In genomic region chr12:96303656-96304055, GRCh38 we compare ENCODE assay signal across 28 cellular contexts.
DNase-seq lines count a peak whose midpoint lies in the region; ATAC-seq, FAIRE-seq and TF ChIP-seq lines count a peak whose summit lies in the region.
"Had no signal": no experiment of that assay in that cellular context is flagged by ENCODE, and none has a peak within 500 bp of the region (broad histone marks: within the 10 kb centered on the region; RNA-seq: fewer than 3 reads in every experiment).

No MANE protein-coding gene starts in this region.

- intact Hi-C loops in HepG2 (cut with micrococcal nuclease; ENCODE audit: unreplicated experiment) (no loop called here), sigmoid colon (cut with DNase I) (loop anchor here (10.0 kb wide), 1 partner anchor 91 kb away; no protein-coding TSS in a partner anchor)

- no peak overlapping the region for H3K4me3 ChIP-seq in HEK293 (ENCODE audit: low read depth, low read length)
- H3K4me3 ChIP-seq in choroid plexus epithelial cell (ENCODE audit: low read depth, low read length) = no peak overlapping the region
- no peak overlapping the region for H3K4me3 ChIP-seq in HepG2 (replicated peaks in 1 of 3; ENCODE audit: insufficient read depth in 1 of 3, low read depth in 2 of 3, low read length in 3 of 3)
- no peak overlapping the region for H3K4me3 ChIP-seq in sigmoid colon
- H3K4me3 ChIP-seq: ascending aorta, BLaER1, mucosa of descending colon, ovary, SJSA1, suprapubic skin had no signal

- H3K36me3 ChIP-seq in HEK293 (ENCODE audit: control insufficient read depth in 2 of 2, insufficient read depth in 1 of 2, low read length in 2 of 2) = peaks cover 7 to 9% of the 10 kb centered on the region in 2 experiments; a peak in 2 of 3 replicates
- H3K36me3 ChIP-seq in HepG2 (replicated peaks in 1 of 2; ENCODE audit: control insufficient read depth in 1 of 2, insufficient read depth in 2 of 2, low read length in 2 of 2) = peaks cover 0 to 8% of the 10 kb centered on the region in 2 experiments; a peak in 2 of 5 replicates
- peaks cover 0 to 15% (median 2%) of the 10 kb centered on the region in 4 donors for H3K36me3 ChIP-seq in sigmoid colon
- H3K36me3 ChIP-seq: ovary, SJSA1 had no signal

- CTCF ChIA-PET in HEK293 (lab: Yijun Ruan, JAX) = interaction anchor here (0.6 to 0.7 kb wide), 2 partner anchors 50 to 98 kb away, joined by 3 read pairs; no protein-coding TSS in a partner anchor
- CTCF ChIA-PET in HepG2 (lab: Yijun Ruan, JAX; ENCODE audit: low intra/inter-chr PET ratio, low total read pairs) = no interaction called here

- BruUV-seq in HepG2 (replicated peaks; lab: Mats Ljungman, UMichigan) = no TSS peak

- no peak for TF ChIP-seq RAD21 in HepG2 (CRISPR knock-in tag; IDR thresholded peaks at IDR 0.05)

- H3K27me3 ChIP-seq in HepG2 (ENCODE audit: control insufficient read depth in 1 of 2, insufficient read depth in 2 of 2, low read length in 2 of 2) (no peaks in the 10 kb centered on the region), sigmoid colon (no peaks in the 10 kb centered on the region)
- H3K27me3 ChIP-seq: ascending aorta, BLaER1, ovary, SJSA1, suprapubic skin had no signal

- in situ Hi-C loops in HepG2 (cut with HindIII; ENCODE audit: extremely low pct_ligation_motif_present, low pct_unique_long_range_greater_than_20kb) = no loop called here

- no peaks in the 10 kb centered on the region for H3K9me3 ChIP-seq in HEK293 (ENCODE audit: control insufficient read depth, insufficient read depth, low read depth, low read length)
- H3K9me3 ChIP-seq in HepG2 (ENCODE audit: low read length) = no peaks in the 10 kb centered on the region
- H3K9me3 ChIP-seq in sigmoid colon = no peaks in the 10 kb centered on the region
- H3K9me3 ChIP-seq: ascending aorta, BLaER1, mucosa of descending colon, ovary, SJSA1, suprapubic skin had no signal

- POLR2A ChIA-PET in HEK293 (lab: Yijun Ruan, JAX) = no interaction called here
- POLR2A ChIA-PET in HepG2 (lab: Yijun Ruan, JAX) = no interaction called here

- no peak overlapping the region for H3K9ac ChIP-seq in HepG2 (ENCODE audit: insufficient read depth, low read depth, low read length)
- H3K9ac ChIP-seq: BLaER1 had no signal

- H3K27ac ChIP-seq in HEK293 (ENCODE audit: extremely low read depth, low read depth, low read length) = no peak overlapping the region
- H3K27ac ChIP-seq in HepG2 (ENCODE audit: extremely low read length, insufficient read depth, low read length) = no peak overlapping the region
- peak overlapping the region in 1 of 4 donors; percentile 29 for H3K27ac ChIP-seq in sigmoid colon
- H3K27ac ChIP-seq: ascending aorta, BLaER1, HL-60, ovary, SJSA1, suprapubic skin had no signal

- no peak for TF ChIP-seq CTCF in HEK293 (tag by site-specific recombination; IDR thresholded peaks at IDR 0.05)
- TF ChIP-seq CTCF in choroid plexus epithelial cell (conservative IDR thresholded peaks at IDR 0.05; ENCODE audit: low read depth, low read length) = peak; percentile 18
- no peak for TF ChIP-seq CTCF in HepG2 (CRISPR knock-in tag; IDR thresholded peaks at IDR 0.05)
- TF ChIP-seq CTCF in sigmoid colon (IDR thresholded peaks at IDR 0.05) = no peak

- peaks cover 12% of the 10 kb centered on the region for H3K4me1 ChIP-seq in HEK293 (ENCODE audit: control insufficient read depth, insufficient read depth, low read length)
- H3K4me1 ChIP-seq in HepG2 (ENCODE audit: insufficient read depth, low read length) = peaks cover 9% of the 10 kb centered on the region
- H3K4me1 ChIP-seq in sigmoid colon = peaks cover 0 to 43% (median 34%) of the 10 kb centered on the region in 4 donors
- H3K4me1 ChIP-seq: ascending aorta, BLaER1, SJSA1, suprapubic skin had no signal

- no peaks in the 10 kb centered on the region for H3K79me2 ChIP-seq in HepG2 (ENCODE audit: insufficient read depth, low read length)

- H2AFZ ChIP-seq in HepG2 (ENCODE audit: low read length) = no peak overlapping the region

- no peak overlapping the region for H3K4me2 ChIP-seq in HepG2 (ENCODE audit: low read depth, low read length)
- H3K4me2 ChIP-seq: BLaER1 had no signal

- TF ChIP-seq EP300 in HepG2 (IDR thresholded peaks at IDR 0.05; ENCODE audit: low read depth in 2 of 2, low read length in 2 of 2) (no peak), HepG2 (CRISPR knock-in tag; IDR thresholded peaks at IDR 0.05; ENCODE audit: borderline replicate concordance) (no peak), sigmoid colon (IDR thresholded peaks at IDR 0.05) (no peak)

- ATAC-seq in HepG2 = no peak
- ATAC-seq: activated T-helper 17 cell treated with anti-CD3 and anti-CD28 coated beads, Interleukin-2, amount 50 U/mL, for 72 hours; mucosa of descending colon had no signal

- no peaks in the 10 kb centered on the region for H4K20me1 ChIP-seq in HepG2 (ENCODE audit: insufficient read depth, low read length)

- DNase-seq in OCI-M1 (lab: John Stamatoyannopoulos, UW) (peak; percentile 37), choroid plexus epithelial cell (ENCODE audit: low read depth) (peak; percentile 62), HepG2 (ENCODE audit: low spot score) (no peak), mesenteric fat pad (ENCODE audit: low spot score) (no peak), ecto neural progenitor cell (ENCODE audit: low spot score) (no peak), sigmoid colon (no peak), COLO668 (lab: John Stamatoyannopoulos, UW; ENCODE audit: unreplicated experiment) (no peak)
- DNase-seq: activated CD4-positive, alpha-beta memory T cell treated with anti-CD3 and anti-CD28 coated beads, Interleukin-2, amount 10 ng/mL, durations not matched to agents 7 days and 5 days; activated CD4-positive, CD25-positive, alpha-beta regulatory T cell treated with anti-CD3 and anti-CD28 coated beads, Interleukin-2, amount 50 U/mL, for 72 hours; activated CD8-positive, alpha-beta memory T cell treated with anti-CD3 and anti-CD28 coated beads, Interleukin-2, amount 50 U/mL, for 48 hours; DMS79; effector CD4-positive, alpha-beta T cell; GDM1; GOT3; mucosa of descending colon; NCI-H1048; NCI-H1694; NCI-H2171 treated with DMSO at 0.1 percent for 48 hours; ovary; stimulated activated CD4-positive, alpha-beta T cell treated with anti-CD3 and anti-CD28 coated beads, Interleukin-4, amount 100 ng/mL, for 1 hour; T-helper 1 cell had no signal

- no peak for TF ChIP-seq POLR2A in HepG2 (IDR thresholded peaks at IDR 0.05; ENCODE audit: insufficient read depth in 1 of 2, low read depth in 2 of 2, low read length in 2 of 2)
- no peak for TF ChIP-seq POLR2A in sigmoid colon (IDR thresholded peaks at IDR 0.05)

- FAIRE-seq in HepG2 (lab: Jason Lieb, UNC) = no peak

TF ChIP-seq in HEK293, 187 proteins besides CTCF, POLR2A, EP300 and RAD21:
- no peak for TF ChIP-seq ZNF2 (tag by site-specific recombination; IDR thresholded peaks at IDR 0.05)
- no peak for TF ChIP-seq YY2 (tag by site-specific recombination; IDR thresholded peaks at IDR 0.05)
- peak; percentile 26; the same call in 1 of the 2 replicates for TF ChIP-seq ZIC2 (tag by site-specific recombination; IDR thresholded peaks at IDR 0.05)

TF ChIP-seq in HepG2, 621 proteins besides CTCF, POLR2A, EP300 and RAD21:
- TF ChIP-seq CBX1 (IDR thresholded peaks at IDR 0.05; ENCODE audit: low read depth) = no peak
- 0 out of 2 replicates have a peak, but pooled peaks have one; percentile 8 for TF ChIP-seq STAG1 (CRISPR knock-in tag; IDR thresholded peaks at IDR 0.05)
TF ChIP-seq in HepG2: peak in this region for 1.

Comparison
In these comparisons a context has a peak if more than half of its experiments do, and no peak if none do; other contexts are left out.
1. DNase-seq: peak in OCI-M1 (single experiment) and choroid plexus epithelial cell (single experiment); none in HepG2 (single experiment), mesenteric fat pad (single experiment), ecto neural progenitor cell (single experiment), sigmoid colon (single experiment) and COLO668 (single experiment).